ENCODE assay signal across 1 cellular context in the genomic region with DNA sequence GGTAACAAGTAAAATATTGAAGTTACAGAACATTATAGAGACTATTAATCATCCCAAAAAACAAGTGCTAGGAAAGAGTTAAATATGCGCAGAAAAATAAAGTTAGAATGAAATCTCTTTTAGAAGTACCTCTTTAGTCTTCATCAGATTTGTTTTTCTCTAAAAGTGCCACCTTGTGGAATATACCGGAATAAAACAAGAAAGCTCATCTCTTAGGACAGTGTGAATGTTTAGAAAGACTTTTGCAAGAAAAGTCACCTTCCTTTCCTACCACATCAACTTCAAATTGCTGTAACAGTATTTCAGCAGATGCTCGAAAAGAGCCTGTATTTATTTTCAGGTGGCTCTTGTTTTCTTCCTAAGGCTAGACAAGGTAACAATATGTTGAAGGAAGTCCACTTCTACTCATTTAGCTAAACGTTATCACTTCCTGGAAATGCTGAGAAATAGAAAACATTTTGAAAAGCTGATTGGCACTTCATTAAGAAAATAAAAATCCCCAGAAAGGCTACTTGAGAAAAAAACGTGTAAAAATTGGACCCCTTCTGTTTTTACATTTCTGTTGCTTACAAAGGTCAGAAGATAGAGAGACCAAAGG.
TF ChIP-seq lines count a peak whose summit lies in the region.

No MANE protein-coding gene starts in this region.

TF ChIP-seq in K562, 482 proteins besides CTCF, POLR2A, EP300 and RAD21 (continued from another document):
- TF ChIP-seq ARID3A (IDR thresholded peaks at IDR 0.05; ENCODE audit: borderline replicate concordance, low read depth, low read length) (peak; percentile 56; the same call in 1 of the 2 replicates), SAFB2 (IDR thresholded peaks at IDR 0.05; ENCODE audit: borderline replicate concordance, low read depth, low read length, severe bottlenecking) (no peak), C11orf30 (IDR thresholded peaks at IDR 0.05; ENCODE audit: low read depth) (peak; percentile 23)
